24 cellular contexts compared by ENCODE assay signal in the genomic region with DNA sequence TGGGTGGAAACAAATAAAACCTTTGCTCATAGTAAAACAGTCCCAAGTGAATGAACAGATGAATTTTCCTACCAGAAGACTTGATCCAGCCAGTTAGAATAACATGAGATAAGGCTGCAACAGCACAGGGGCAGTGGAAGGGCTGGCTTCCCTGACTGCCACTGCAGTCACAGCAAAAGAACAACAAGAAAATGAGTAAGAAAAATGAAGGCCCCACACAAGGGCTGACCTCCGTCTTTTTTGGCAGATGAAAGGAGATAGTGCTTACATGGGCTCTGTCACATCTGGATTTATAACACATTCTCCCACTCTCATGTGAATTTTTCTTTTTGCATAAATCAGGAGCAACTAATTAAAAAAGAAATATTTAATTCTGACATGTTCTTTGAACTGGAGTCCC.
DNase-seq lines count a peak whose midpoint lies in the region; ATAC-seq, FAIRE-seq and TF ChIP-seq lines count a peak whose summit lies in the region.
"Had no signal": no experiment of that assay in that cellular context is flagged by ENCODE, and none has a peak within 500 bp of the region (broad histone marks: within the 10 kb centered on the region; RNA-seq: fewer than 3 reads in every experiment).

No MANE protein-coding gene starts in this region.

- H3K27me3 Mint-ChIP-seq in stimulated activated memory B cell treated with anti-CD40 and anti-IgM and Interleukin-4, amounts not matched to agents 10 μg/mL and 1 μg/mL and 100 μg/mL, for 72 hours: no peaks in the 10 kb centered on the region

- DNase-seq in NCI-H69 (lab: John Stamatoyannopoulos, UW): peak; percentile 22
- DNase-seq in kidney glomerular epithelial cell (lab: John Stamatoyannopoulos, UW): peak; percentile 46
- no peak for DNase-seq in thoracic aorta (ENCODE audit: low spot score)
- no peak for DNase-seq in NCI-H2107 treated with DMSO at 0.1 percent for 48 hours (lab: John Stamatoyannopoulos, UW; ENCODE audit: unreplicated experiment)
- DNase-seq in OCI-LY7 (ENCODE audit: low spot score): no peak
- no peak for DNase-seq in lower lobe of right lung
- DNase-seq: activated CD4-positive, alpha-beta T cell treated with anti-CD3 and anti-CD28 coated beads for 36 hours; activated T-cell treated with anti-CD3 and anti-CD28 coated beads for 4 hours; cerebellar nuclear complex; DMS79; erythroblast; GOT3; hypothalamus; natural killer cell; NCI-H774; retina; SHP77; stimulated activated CD4-positive, alpha-beta T cell treated with anti-CD3 and anti-CD28 coated beads, Interleukin-2, amount 100 ng/mL, for 24 hours had no signal

- H3K27ac ChIP-seq in thoracic aorta (peak overlapping the region; percentile 47 to 48), OCI-LY7 (ENCODE audit: low read depth, low read length, poor library complexity, severe bottlenecking) (no peak overlapping the region), lower lobe of right lung (no peak overlapping the region)

- ATAC-seq in thoracic aorta (ENCODE audit: insufficient number of reproducible peaks, low FRiP score, low read depth) (no peak), lower lobe of right lung (no peak)
- no peak for ATAC-seq in stimulated activated memory B cell treated with anti-CD40 and anti-IgM and Interleukin-4, amounts not matched to agents 10 μg/mL and 1 μg/mL and 100 μg/mL, for 72 hours
- ATAC-seq: activated CD4-positive, alpha-beta T cell treated with anti-CD3 and anti-CD28 coated beads for 36 hours; activated naive CD4-positive, alpha-beta T cell treated with anti-CD3 and anti-CD28 coated beads, Interleukin-2, amount 50 U/mL, for 72 hours; left lobe of liver; natural killer cell had no signal

- intact Hi-C loops in OCI-LY7 (cut with micrococcal nuclease; ENCODE audit: unreplicated experiment) (no loop called here), lower lobe of right lung (cut with DNase I) (no loop called here)

- H3K36me3 ChIP-seq in thoracic aorta (no peaks in the 10 kb centered on the region), OCI-LY7 (ENCODE audit: insufficient read depth, low read length) (no peaks in the 10 kb centered on the region), lower lobe of right lung (peaks cover 15% of the 10 kb centered on the region)
- H3K36me3 ChIP-seq: tibial nerve had no signal

- H3K4me2 ChIP-seq in OCI-LY7 (ENCODE audit: low read length): no peak overlapping the region

- POLR2A ChIA-PET in OCI-LY7 (lab: Charles Lee): no interaction called here

- TF ChIP-seq CTCF in thoracic aorta (IDR thresholded peaks at IDR 0.05): no peak
- no peak for TF ChIP-seq CTCF in OCI-LY7 (conservative IDR thresholded peaks at IDR 0.05; ENCODE audit: low read length)
- TF ChIP-seq CTCF in lower lobe of right lung (IDR thresholded peaks at IDR 0.05): no peak

- H3K4me1 Mint-ChIP-seq in stimulated activated memory B cell treated with anti-CD40 and anti-IgM and Interleukin-4, amounts not matched to agents 10 μg/mL and 1 μg/mL and 100 μg/mL, for 72 hours: no peaks in the 10 kb centered on the region
- H3K4me1 Mint-ChIP-seq: activated CD4-positive, alpha-beta T cell treated with anti-CD3 and anti-CD28 coated beads for 36 hours; B cell; natural killer cell had no signal

- CTCF ChIA-PET in OCI-LY7 (lab: Charles Lee; ENCODE audit: unreplicated experiment): no interaction called here

- no peak overlapping the region for H2AFZ ChIP-seq in OCI-LY7 (ENCODE audit: low read length)

- H3K79me2 ChIP-seq in OCI-LY7 (ENCODE audit: insufficient read depth, low read depth, low read length): no peaks in the 10 kb centered on the region

- H3K4me3 ChIP-seq in thoracic aorta (peak overlapping the region; percentile 28), OCI-LY7 (ENCODE audit: low read depth, low read length, poor library complexity, severe bottlenecking) (no peak overlapping the region), lower lobe of right lung (no peak overlapping the region)
- H3K4me3 ChIP-seq: tibial nerve had no signal

- no peaks in the 10 kb centered on the region for H3K9me3 ChIP-seq in thoracic aorta
- no peaks in the 10 kb centered on the region for H3K9me3 ChIP-seq in OCI-LY7 (ENCODE audit: low read length)
- no peaks in the 10 kb centered on the region for H3K9me3 ChIP-seq in lower lobe of right lung
- H3K9me3 ChIP-seq: tibial nerve had no signal

- no peak overlapping the region for H3K27ac Mint-ChIP-seq in stimulated activated memory B cell treated with anti-CD40 and anti-IgM and Interleukin-4, amounts not matched to agents 10 μg/mL and 1 μg/mL and 100 μg/mL, for 72 hours
- H3K27ac Mint-ChIP-seq: activated CD4-positive, alpha-beta T cell treated with anti-CD3 and anti-CD28 coated beads for 36 hours; activated naive CD4-positive, alpha-beta T cell treated with anti-CD3 and anti-CD28 coated beads, Interleukin-2, amount 50 U/mL, for 72 hours; B cell; natural killer cell had no signal

- no TSS peak for BruUV-seq in OCI-LY7 (replicated peaks; lab: Mats Ljungman, UMichigan)

- H3K36me3 Mint-ChIP-seq in stimulated activated memory B cell treated with anti-CD40 and anti-IgM and Interleukin-4, amounts not matched to agents 10 μg/mL and 1 μg/mL and 100 μg/mL, for 72 hours: no peaks in the 10 kb centered on the region
- H3K36me3 Mint-ChIP-seq: activated naive CD4-positive, alpha-beta T cell treated with anti-CD3 and anti-CD28 coated beads, Interleukin-2, amount 50 U/mL, for 72 hours; natural killer cell had no signal

- H4K20me1 ChIP-seq in OCI-LY7 (ENCODE audit: insufficient read depth, low read length): no peaks in the 10 kb centered on the region

- no peak overlapping the region for H3K4me3 Mint-ChIP-seq in stimulated activated memory B cell treated with anti-CD40 and anti-IgM and Interleukin-4, amounts not matched to agents 10 μg/mL and 1 μg/mL and 100 μg/mL, for 72 hours
- H3K4me3 Mint-ChIP-seq: activated CD4-positive, alpha-beta T cell treated with anti-CD3 and anti-CD28 coated beads for 36 hours; B cell; natural killer cell had no signal

- H3K9me2 ChIP-seq in OCI-LY7 (ENCODE audit: insufficient read depth, low read length): no peaks in the 10 kb centered on the region

- H3K4me1 ChIP-seq in thoracic aorta (ENCODE audit: control insufficient read depth in 1 of 2, low read depth in 2 of 2) (peaks cover 13 to 30% of the 10 kb centered on the region in 2 donors), OCI-LY7 (ENCODE audit: insufficient read depth, low read length, poor library complexity, severe bottlenecking) (no peaks in the 10 kb centered on the region), lower lobe of right lung (peaks cover 24% of the 10 kb centered on the region)

- H3K27me3 ChIP-seq in thoracic aorta (replicated peaks; ENCODE audit: insufficient read depth): no peaks in the 10 kb centered on the region
- no peaks in the 10 kb centered on the region for H3K27me3 ChIP-seq in lower lobe of right lung (ENCODE audit: low read depth)
- H3K27me3 ChIP-seq: tibial nerve had no signal

- H3K9me3 Mint-ChIP-seq in stimulated activated memory B cell treated with anti-CD40 and anti-IgM and Interleukin-4, amounts not matched to agents 10 μg/mL and 1 μg/mL and 100 μg/mL, for 72 hours: no peaks in the 10 kb centered on the region
- H3K9me3 Mint-ChIP-seq: activated naive CD4-positive, alpha-beta T cell treated with anti-CD3 and anti-CD28 coated beads, Interleukin-2, amount 50 U/mL, for 72 hours; natural killer cell had no signal

- FAIRE-seq in endometrium (lab: Jason Lieb, UNC): peak; percentile 96

Comparison
In these comparisons a context has a peak if more than half of its experiments do, and no peak if none do; other contexts are left out.
1. DNase-seq: peak in NCI-H69 (single experiment) and kidney glomerular epithelial cell (single experiment); none in thoracic aorta (single experiment), NCI-H2107 treated with DMSO at 0.1 percent for 48 hours (single experiment), OCI-LY7 (single experiment) and lower lobe of right lung (single experiment).
2. H3K27ac ChIP-seq: peak in thoracic aorta (2 of 2); none in OCI-LY7 (single experiment) and lower lobe of right lung (single experiment).